In the genomic region with DNA sequence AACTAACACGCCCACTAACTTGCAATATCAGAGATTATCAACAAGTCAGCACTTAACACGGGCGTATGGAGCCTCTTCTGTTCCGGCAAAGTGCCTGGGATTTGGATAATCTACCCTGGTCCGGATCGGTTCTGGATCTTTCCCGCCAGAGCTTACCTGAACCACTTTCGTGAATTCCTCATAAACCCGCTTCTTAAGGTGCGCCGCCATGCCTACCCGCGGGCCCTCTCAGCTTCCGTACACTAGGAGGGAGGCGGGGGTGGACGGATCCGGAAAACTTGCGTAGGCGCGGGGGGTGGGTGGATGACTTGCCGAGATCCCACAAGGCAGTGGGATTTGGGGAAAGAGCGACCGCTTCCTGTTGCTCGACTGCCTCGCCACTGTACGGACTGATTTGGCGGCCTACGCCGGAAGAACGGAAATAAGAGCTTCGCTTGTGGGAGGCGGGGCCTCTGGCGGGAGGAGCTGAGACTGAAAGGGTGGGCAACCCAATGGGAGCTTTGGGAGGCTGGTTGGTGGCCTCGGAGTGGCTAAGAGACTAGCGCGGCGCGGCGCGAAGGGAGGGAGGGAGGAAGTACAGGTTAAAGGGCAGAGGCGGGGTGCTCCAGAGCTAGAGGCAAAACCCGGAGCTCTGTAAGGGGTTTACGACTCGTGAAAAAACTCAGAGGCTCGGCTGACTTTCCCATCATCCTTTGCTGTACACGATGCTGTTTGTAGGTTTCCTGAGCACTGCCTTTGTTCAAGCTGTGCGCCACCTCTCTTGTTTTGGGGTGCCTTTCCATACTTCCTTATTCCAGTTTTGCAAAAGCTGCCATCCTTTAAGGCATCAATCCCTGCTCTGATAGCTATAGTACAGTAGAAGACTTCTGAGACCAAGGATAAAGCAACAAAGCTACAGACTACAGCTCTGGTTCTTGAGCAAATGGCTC, we compare ENCODE assay signal across 8 cellular contexts. TPM values are rescaled to one million over a fixed set of nuclear protein-coding genes. Genes with fewer than 3 reads are reported as not detected.
DNase-seq lines count a peak whose midpoint lies in the region; ATAC-seq, FAIRE-seq and TF ChIP-seq lines count a peak whose summit lies in the region.

A gene with protein sequence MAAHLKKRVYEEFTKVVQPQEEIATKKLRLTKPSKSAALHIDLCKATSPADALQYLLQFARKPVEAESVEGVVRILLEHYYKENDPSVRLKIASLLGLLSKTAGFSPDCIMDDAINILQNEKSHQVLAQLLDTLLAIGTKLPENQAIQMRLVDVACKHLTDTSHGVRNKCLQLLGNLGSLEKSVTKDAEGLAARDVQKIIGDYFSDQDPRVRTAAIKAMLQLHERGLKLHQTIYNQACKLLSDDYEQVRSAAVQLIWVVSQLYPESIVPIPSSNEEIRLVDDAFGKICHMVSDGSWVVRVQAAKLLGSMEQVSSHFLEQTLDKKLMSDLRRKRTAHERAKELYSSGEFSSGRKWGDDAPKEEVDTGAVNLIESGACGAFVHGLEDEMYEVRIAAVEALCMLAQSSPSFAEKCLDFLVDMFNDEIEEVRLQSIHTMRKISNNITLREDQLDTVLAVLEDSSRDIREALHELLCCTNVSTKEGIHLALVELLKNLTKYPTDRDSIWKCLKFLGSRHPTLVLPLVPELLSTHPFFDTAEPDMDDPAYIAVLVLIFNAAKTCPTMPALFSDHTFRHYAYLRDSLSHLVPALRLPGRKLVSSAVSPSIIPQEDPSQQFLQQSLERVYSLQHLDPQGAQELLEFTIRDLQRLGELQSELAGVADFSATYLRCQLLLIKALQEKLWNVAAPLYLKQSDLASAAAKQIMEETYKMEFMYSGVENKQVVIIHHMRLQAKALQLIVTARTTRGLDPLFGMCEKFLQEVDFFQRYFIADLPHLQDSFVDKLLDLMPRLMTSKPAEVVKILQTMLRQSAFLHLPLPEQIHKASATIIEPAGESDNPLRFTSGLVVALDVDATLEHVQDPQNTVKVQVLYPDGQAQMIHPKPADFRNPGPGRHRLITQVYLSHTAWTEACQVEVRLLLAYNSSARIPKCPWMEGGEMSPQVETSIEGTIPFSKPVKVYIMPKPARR (minus strand): TSS at position 235 of the 929 bp plus-strand sequence. CDS start 25 bp downstream, at position 210.

- no peak for TF ChIP-seq CTCF in AG04450 (IDR thresholded peaks at IDR 0.05; ENCODE audit: low read depth, low read length)
- no peak for TF ChIP-seq CTCF in WI38 (IDR thresholded peaks at IDR 0.05; ENCODE audit: low read depth, low read length)
- TF ChIP-seq CTCF in bronchial epithelial cell (IDR thresholded peaks at IDR 0.05; ENCODE audit: insufficient read depth, low read length, severe bottlenecking), result no peak

- peaks cover 5% of the 10 kb centered on the region; the same call in 1 of the 2 replicates for H3K4me1 ChIP-seq in iPS-20b (ENCODE audit: insufficient read depth, low read length)

- H3K36me3 ChIP-seq in bronchial epithelial cell (ENCODE audit: control insufficient read depth, insufficient read depth, low read length), result peaks cover 1% of the 10 kb centered on the region
- peaks cover 13% of the 10 kb centered on the region for H3K36me3 ChIP-seq in iPS-20b (ENCODE audit: insufficient read depth, low read depth, low read length)

- no peak for FAIRE-seq in bronchial epithelial cell (lab: Jason Lieb, UNC)

- H3K27ac ChIP-seq in AG04450 (ENCODE audit: low read depth, low read length), result peak within 1 kb of the TSS; percentile 83
- H3K27ac ChIP-seq in iPS-20b (ENCODE audit: low read length), result peak within 1 kb of the TSS; percentile 83
- H3K27ac ChIP-seq in skin epidermis, result peak within 1 kb of the TSS; percentile 39 to 89 (median 77)

- DNase-seq in AG04450 (ENCODE audit: low read depth, low spot score), result peak; percentile 99
- peak; percentile 99 for DNase-seq in NCI-H2227 treated with DMSO at 0.1 percent for 48 hours (lab: John Stamatoyannopoulos, UW)
- peak; percentile 99 for DNase-seq in bronchial epithelial cell (ENCODE audit: low read depth)

- POLR2A ChIA-PET in AG04450 (lab: Yijun Ruan, JAX), result interaction anchor here (0.6 to 1.2 kb wide), 18 partner anchors 13 to 323 kb away, joined by 3 to 12 read pairs (median 4); a partner anchor contains a TSS

- H3K9ac ChIP-seq in iPS-20b (ENCODE audit: low read depth, low read length), result peak within 1 kb of the TSS; percentile 91

- no peaks in the 10 kb centered on the region for H3K27me3 ChIP-seq in AG04450 (ENCODE audit: control insufficient read depth, insufficient read depth, low read length)
- no peaks in the 10 kb centered on the region for H3K27me3 ChIP-seq in bronchial epithelial cell (ENCODE audit: control insufficient read depth, insufficient read depth, low read length)
- H3K27me3 ChIP-seq in iPS-20b (ENCODE audit: insufficient read depth, low read length), result no peaks in the 10 kb centered on the region

- CTCF ChIA-PET in AG04450 (lab: Charles Lee), result interaction anchor here (0.6 to 1.6 kb wide), 10 partner anchors 13 to 948 kb away, joined by 3 to 10 read pairs (median 5); no protein-coding TSS in a partner anchor

- ATAC-seq in GM18907 (IDR thresholded peaks at IDR 0.05; ENCODE audit: unreplicated experiment) (peak; percentile 97), HG03159 (IDR thresholded peaks at IDR 0.05; ENCODE audit: unreplicated experiment) (peak; percentile 98)

- H3K4me3 ChIP-seq in AG04450 (ENCODE audit: low read depth, low read length) (peak within 1 kb of the TSS; percentile 95), WI38 (ENCODE audit: low read depth, low read length) (peak within 1 kb of the TSS; percentile 96), bronchial epithelial cell (ENCODE audit: low read depth, low read length) (peak within 1 kb of the TSS; percentile 53), iPS-20b (ENCODE audit: low read length) (peak within 1 kb of the TSS; percentile 93), skin epidermis (peak within 1 kb of the TSS; percentile 57 to 75 (median 64))

- H3K9me3 ChIP-seq in AG04450 (ENCODE audit: control insufficient read depth, insufficient read depth, low read length), result no peaks in the 10 kb centered on the region
- no peaks in the 10 kb centered on the region for H3K9me3 ChIP-seq in iPS-20b (ENCODE audit: insufficient read depth, low read depth, low read length)

RNA-seq across cellular contexts. Expression of the gene that starts here (rescaled TPM):
- 28.4 and 29.4 TPM in 2 replicates for polyA plus RNA-seq in AG04450 (2011; rRNA removed)
- 45.2 and 47.7 TPM in 2 replicates for polyA minus RNA-seq in AG04450 (2011; rRNA and poly(A)+ RNA removed)
- total RNA-seq in bronchial epithelial cell, result 17.5 and 29.7 TPM in 2 replicates

Comparison
In these comparisons a context has a peak if more than half of its experiments do, and no peak if none do; other contexts are left out.
1. Peak in every context shown above with its lines: DNase-seq, ATAC-seq, H3K4me3 ChIP-seq and H3K27ac ChIP-seq.